Comparison of ENCODE assay signal across 1 cellular context in genomic region chr9:126612813-126613641, GRCh38.
TF ChIP-seq lines count a peak whose summit lies in the region.

No MANE protein-coding gene starts in this region.

TF ChIP-seq in H1, 55 proteins besides CTCF, POLR2A, EP300 and RAD21 (continued from another document):
- peak; percentile 91 for TF ChIP-seq RNF2 (IDR thresholded peaks at IDR 0.05; ENCODE audit: borderline replicate concordance, low read depth, low read length, missing control alignments, poor library complexity, severe bottlenecking)
- peak; percentile 94 for TF ChIP-seq EZH2 (IDR thresholded peaks at IDR 0.05; ENCODE audit: low read depth, low read length, severe bottlenecking)
- TF ChIP-seq HDAC2 (IDR thresholded peaks at IDR 0.05; ENCODE audit: borderline replicate concordance in 1 of 2, low read depth in 2 of 2, low read length in 2 of 2), result no peak
- TF ChIP-seq SUZ12 (IDR thresholded peaks at IDR 0.05; ENCODE audit: low read length), result peak; percentile 92
- TF ChIP-seq GTF2F1 (IDR thresholded peaks at IDR 0.05; ENCODE audit: borderline replicate concordance, low read depth, low read length), result no peak
- TF ChIP-seq ASH2L (IDR thresholded peaks at IDR 0.05; ENCODE audit: low read length), result peak; percentile 51
- no peak for TF ChIP-seq TAF1 (IDR thresholded peaks at IDR 0.05; ENCODE audit: low read depth, low read length)
- TF ChIP-seq TEAD4 (IDR thresholded peaks at IDR 0.05; ENCODE audit: low read depth, low read length), result no peak
TF ChIP-seq in H1: peak in this region for 6.
